1 cellular context compared by ENCODE assay signal in genomic region chr6:31663087-31663960, GRCh38.
TF ChIP-seq lines count a peak whose summit lies in the region.

No MANE protein-coding gene starts in this region.

TF ChIP-seq in K562, 482 proteins besides CTCF, POLR2A, EP300 and RAD21 (continued from another document and continues in another):
- TF ChIP-seq CHAMP1 (IDR thresholded peaks at IDR 0.05) = no peak
- no peak for TF ChIP-seq MECOM (CRISPR knock-in tag; IDR thresholded peaks at IDR 0.05)
- TF ChIP-seq ZNF311 (CRISPR knock-in tag; IDR thresholded peaks at IDR 0.05) = no peak
- no peak for TF ChIP-seq PHF20 (IDR thresholded peaks at IDR 0.05; ENCODE audit: partially characterized antibody)
- TF ChIP-seq HOXB6 (CRISPR knock-in tag; IDR thresholded peaks at IDR 0.05; ENCODE audit: borderline replicate concordance) = no peak
- no peak for TF ChIP-seq FOXM1 (IDR thresholded peaks at IDR 0.05; ENCODE audit: low read depth)
- no peak for TF ChIP-seq FOXM1 (CRISPR knock-in tag; IDR thresholded peaks at IDR 0.05; ENCODE audit: low read depth)
- no peak for TF ChIP-seq HDAC1 (IDR thresholded peaks at IDR 0.05)
- no peak for TF ChIP-seq THRAP3 (IDR thresholded peaks at IDR 0.05; ENCODE audit: borderline replicate concordance)
- TF ChIP-seq ARID3B (CRISPR knock-in tag; IDR thresholded peaks at IDR 0.05; ENCODE audit: borderline replicate concordance) = no peak
- TF ChIP-seq ATF6 (CRISPR knock-in tag; IDR thresholded peaks at IDR 0.05) = no peak
- no peak for TF ChIP-seq RFX7 (CRISPR knock-in tag; IDR thresholded peaks at IDR 0.05)
- TF ChIP-seq SLC30A9 (CRISPR knock-in tag; IDR thresholded peaks at IDR 0.05) = no peak
- no peak for TF ChIP-seq JUNB (CRISPR knock-in tag; conservative IDR thresholded peaks at IDR 0.05)
- TF ChIP-seq ZBTB17 (CRISPR knock-in tag; IDR thresholded peaks at IDR 0.05) = no peak
- peak; percentile 16; the same call in 1 of the 2 replicates for TF ChIP-seq MIER1 (IDR thresholded peaks at IDR 0.05; ENCODE audit: low read depth)
- no peak for TF ChIP-seq DPF2 (IDR thresholded peaks at IDR 0.05)
- TF ChIP-seq SAP30 (IDR thresholded peaks at IDR 0.05; ENCODE audit: borderline replicate concordance, insufficient read depth, low read depth, low read length, poor library complexity, severe bottlenecking) = no peak
- TF ChIP-seq ZNF174 (CRISPR knock-in tag; IDR thresholded peaks at IDR 0.05) = no peak
- no peak for TF ChIP-seq ZNF778 (CRISPR knock-in tag; IDR thresholded peaks at IDR 0.05)
- no peak for TF ChIP-seq ZNF384 (IDR thresholded peaks at IDR 0.05; ENCODE audit: low read depth, low read length)
- TF ChIP-seq KLF13 (tag; IDR thresholded peaks at IDR 0.05; ENCODE audit: borderline replicate concordance, low read depth) = no peak
- TF ChIP-seq HES1 (IDR thresholded peaks at IDR 0.05; ENCODE audit: low read depth) = no peak
- TF ChIP-seq ZNF318 (IDR thresholded peaks at IDR 0.05; ENCODE audit: borderline replicate concordance in 1 of 2, low read depth in 1 of 2) = no peak
- no peak for TF ChIP-seq ESRRA (IDR thresholded peaks at IDR 0.05; ENCODE audit: borderline replicate concordance, low read depth)
- no peak for TF ChIP-seq TGIF2 (CRISPR knock-in tag; IDR thresholded peaks at IDR 0.05)
- no peak for TF ChIP-seq HMG20A (CRISPR knock-in tag; conservative IDR thresholded peaks at IDR 0.05)
- no peak for TF ChIP-seq NR2C2 (CRISPR knock-in tag; IDR thresholded peaks at IDR 0.05)
- TF ChIP-seq NR2C2 (tag; IDR thresholded peaks at IDR 0.05) = no peak
- no peak for TF ChIP-seq ZNF561 (CRISPR knock-in tag; conservative IDR thresholded peaks at IDR 0.05)
- TF ChIP-seq SUPT5H (IDR thresholded peaks at IDR 0.05) = no peak
- TF ChIP-seq ZBTB2 (IDR thresholded peaks at IDR 0.05) = no peak
- TF ChIP-seq GATA2 (CRISPR knock-in tag; IDR thresholded peaks at IDR 0.05) = no peak
- no peak for TF ChIP-seq VEZF1 (CRISPR knock-in tag; IDR thresholded peaks at IDR 0.05)
- peak; percentile 85; the same call in 1 of the 2 replicates for TF ChIP-seq RERE (CRISPR knock-in tag; IDR thresholded peaks at IDR 0.05; ENCODE audit: borderline replicate concordance)
- TF ChIP-seq TARDBP (IDR thresholded peaks at IDR 0.05) = no peak
- no peak for TF ChIP-seq FOXK1 (CRISPR knock-in tag; IDR thresholded peaks at IDR 0.05; ENCODE audit: borderline replicate concordance)
- no peak for TF ChIP-seq U2AF2 (optimal IDR thresholded peaks at IDR 0.05; ENCODE audit: low read depth, low read length)
- TF ChIP-seq CBX1 (IDR thresholded peaks at IDR 0.05; ENCODE audit: low read depth) = no peak
- no peak for TF ChIP-seq ZNF41 (CRISPR knock-in tag; conservative IDR thresholded peaks at IDR 0.05)
